ENCODE assay signal across 1 cellular context in the genomic region with DNA sequence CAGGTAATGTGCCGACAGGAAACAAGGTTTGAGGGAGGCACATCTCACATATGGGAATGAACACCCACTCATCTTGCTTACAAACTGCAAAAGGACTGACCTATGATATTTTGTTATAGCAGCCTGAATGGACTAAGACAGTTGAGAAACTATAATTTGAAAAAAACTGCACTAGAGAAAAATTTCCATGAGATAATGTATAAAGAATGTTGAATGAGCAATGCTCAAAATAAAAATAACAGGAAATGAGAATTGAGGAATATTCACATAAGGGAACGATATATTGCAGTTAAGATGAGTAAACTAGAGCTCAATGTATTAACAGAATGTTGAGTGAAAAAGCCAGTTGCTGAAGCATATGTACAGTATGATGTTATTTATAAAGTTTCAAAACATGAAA.
A peak's percentile ranks its signal among the peaks of the same experiment; 100 is the strongest.
TF ChIP-seq lines count a peak whose summit lies in the region.

No MANE protein-coding gene starts in this region.

TF ChIP-seq in HepG2, 621 proteins besides CTCF, POLR2A, EP300 and RAD21:
- TF ChIP-seq ZNF12 (CRISPR knock-in tag; IDR thresholded peaks at IDR 0.05) (peak; percentile 53; the same call in 1 of the 2 replicates), CHCHD3 (CRISPR knock-in tag; IDR thresholded peaks at IDR 0.05) (no peak)
TF ChIP-seq in HepG2: peak in this region for 1.
